11 cellular contexts compared by ENCODE assay signal in the genomic region with DNA sequence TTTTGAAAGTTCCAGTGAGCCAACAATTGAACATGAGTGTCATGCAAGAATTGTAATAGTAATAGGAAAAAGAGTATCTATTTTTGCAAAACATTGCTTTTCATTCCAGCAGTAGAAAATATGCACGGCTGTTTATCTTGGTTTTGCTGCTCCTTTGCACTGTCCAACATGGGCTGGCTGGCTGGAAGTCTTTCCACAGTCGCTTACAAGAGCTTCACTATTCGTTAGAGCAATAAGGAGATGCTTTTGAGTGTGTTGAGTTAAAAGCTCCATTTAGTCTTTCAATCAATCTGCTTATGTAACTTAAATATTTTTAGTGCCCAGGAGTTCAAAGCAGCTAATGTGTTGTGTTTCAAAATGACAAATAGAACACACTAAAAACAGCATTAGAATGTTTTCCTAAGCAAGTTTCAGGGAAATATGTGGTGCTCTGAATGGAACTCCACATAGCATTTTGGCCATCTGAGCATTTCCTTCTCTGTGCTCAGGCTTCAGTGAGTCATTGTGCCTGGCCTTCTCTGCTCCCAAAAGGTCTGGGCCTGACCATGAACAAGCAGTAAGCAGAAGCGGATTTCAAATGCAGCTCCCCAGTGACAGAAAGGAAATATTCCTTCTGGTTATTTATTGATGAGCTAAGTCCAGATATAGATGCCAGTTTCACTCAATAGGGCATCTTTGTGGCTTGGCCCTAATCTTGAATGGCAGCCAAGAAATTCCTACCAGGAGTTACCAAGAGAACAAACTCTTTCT.
DNase-seq lines count a peak whose midpoint lies in the region; ATAC-seq and TF ChIP-seq lines count a peak whose summit lies in the region.
"Had no signal": no experiment of that assay in that cellular context is flagged by ENCODE, and none has a peak within 500 bp of the region (broad histone marks: within the 10 kb centered on the region; RNA-seq: fewer than 3 reads in every experiment).

No MANE protein-coding gene starts in this region.

- CTCF ChIA-PET in T-cell (lab: Charles Lee), result no interaction called here

- no peaks in the 10 kb centered on the region for H3K4me1 Mint-ChIP-seq in T-cell
- H3K4me1 Mint-ChIP-seq: activated naive CD4-positive, alpha-beta T cell treated with anti-CD3 and anti-CD28 coated beads, Interleukin-2, amount 50 U/mL, for 24 hours; WTC11 had no signal

- H3K36me3 Mint-ChIP-seq in T-cell, result no peaks in the 10 kb centered on the region
- H3K36me3 Mint-ChIP-seq: activated naive CD4-positive, alpha-beta T cell treated with anti-CD3 and anti-CD28 coated beads, Interleukin-2, amount 50 U/mL, for 24 hours; WTC11 had no signal

- H3K27me3 Mint-ChIP-seq in T-cell, result no peaks in the 10 kb centered on the region
- H3K27me3 Mint-ChIP-seq: activated naive CD4-positive, alpha-beta T cell treated with anti-CD3 and anti-CD28 coated beads, Interleukin-2, amount 50 U/mL, for 24 hours had no signal

- H3K27ac ChIP-seq in right atrium auricular region, result peak overlapping the region; percentile 45 to 65

- no peaks in the 10 kb centered on the region for H3K27me3 ChIP-seq in right atrium auricular region

- H3K4me3 Mint-ChIP-seq in T-cell, result no peak overlapping the region
- H3K4me3 Mint-ChIP-seq: activated naive CD4-positive, alpha-beta T cell treated with anti-CD3 and anti-CD28 coated beads, Interleukin-2, amount 50 U/mL, for 24 hours; WTC11 had no signal

- H3K4me3 ChIP-seq in right atrium auricular region, result no peak overlapping the region
- no peak overlapping the region for H3K4me3 ChIP-seq in skeletal muscle cell (ENCODE audit: low read depth, low read length)

- no peaks in the 10 kb centered on the region for H3K9me3 ChIP-seq in right atrium auricular region

- POLR2A ChIA-PET in T-cell (lab: Charles Lee), result no interaction called here

- no peak for TF ChIP-seq CTCF in right atrium auricular region (IDR thresholded peaks at IDR 0.05)

- DNase-seq in GM03348 (ENCODE audit: low spot score), result peak; percentile 51
- peak; percentile 77 for DNase-seq in astrocyte of the hippocampus (ENCODE audit: low read depth, low spot score)
- DNase-seq in right atrium auricular region (ENCODE audit: low spot score), result peak; percentile 68
- DNase-seq in skeletal muscle cell (ENCODE audit: low read depth), result peak; percentile 70
- no peak for DNase-seq in 8988T
- no peak for DNase-seq in T-cell
- DNase-seq: small intestine had no signal

- H3K36me3 ChIP-seq in right atrium auricular region, result no peaks in the 10 kb centered on the region

- no peak overlapping the region for H3K27ac Mint-ChIP-seq in T-cell
- H3K27ac Mint-ChIP-seq: activated naive CD4-positive, alpha-beta T cell treated with anti-CD3 and anti-CD28 coated beads, Interleukin-2, amount 50 U/mL, for 24 hours; WTC11 had no signal

- H3K4me1 ChIP-seq in right atrium auricular region, result peaks cover 0 to 5% of the 10 kb centered on the region in 2 donors

- peaks cover 0 to 3% (median 0%) of the 10 kb centered on the region in 3 donors for H3K9me3 Mint-ChIP-seq in T-cell
- H3K9me3 Mint-ChIP-seq: activated naive CD4-positive, alpha-beta T cell treated with anti-CD3 and anti-CD28 coated beads, Interleukin-2, amount 50 U/mL, for 24 hours; WTC11 had no signal

- ATAC-seq in HG02588 (IDR thresholded peaks at IDR 0.05; ENCODE audit: unreplicated experiment) (no peak), GM19397 (IDR thresholded peaks at IDR 0.05; ENCODE audit: unreplicated experiment) (no peak), T-cell (replicated peaks in 1 of 4) (no peak)
- ATAC-seq: WTC11 had no signal

Comparison
In these comparisons a context has a peak if more than half of its experiments do, and no peak if none do; other contexts are left out.
1. DNase-seq: peak in GM03348 (single experiment), astrocyte of the hippocampus (single experiment), right atrium auricular region (single experiment) and skeletal muscle cell (single experiment); none in 8988T (single experiment) and T-cell (0 of 34).